In genomic region chr6:125986295-125986955, GRCh38 we compare ENCODE assay signal across 8 cellular contexts. TPM values are rescaled to one million over a fixed set of nuclear protein-coding genes. Genes with fewer than 3 reads are reported as not detected.
DNase-seq lines count a peak whose midpoint lies in the region; ATAC-seq and TF ChIP-seq lines count a peak whose summit lies in the region.

TSS of gene TRMT11 (plus strand) at chr6:125986540. CDS start at chr6:125986551, 11 bp downstream.

- TF ChIP-seq CTCF in colonic mucosa (IDR thresholded peaks at IDR 0.05): no peak

- H3K9me3 ChIP-seq in colonic mucosa: no peaks in the 10 kb centered on the region

- H3K36me3 ChIP-seq in colonic mucosa: no peaks in the 10 kb centered on the region

- peaks cover 7% of the 10 kb centered on the region for H3K4me1 Mint-ChIP-seq in activated CD4-positive, alpha-beta T cell treated with anti-CD3 and anti-CD28 coated beads for 36 hours

- H3K27ac Mint-ChIP-seq in activated CD4-positive, alpha-beta T cell treated with anti-CD3 and anti-CD28 coated beads for 36 hours: peak within 1 kb of the TSS; percentile 20

- no peaks in the 10 kb centered on the region for H3K27me3 Mint-ChIP-seq in activated CD4-positive, alpha-beta T cell treated with anti-CD3 and anti-CD28 coated beads for 36 hours

- ATAC-seq in GM19043 (IDR thresholded peaks at IDR 0.05; ENCODE audit: low read depth, unreplicated experiment): peak; percentile 95
- ATAC-seq in HG03354 (IDR thresholded peaks at IDR 0.05; ENCODE audit: poor library complexity, severe bottlenecking, unreplicated experiment): peak; percentile 97
- peak; percentile 96 for ATAC-seq in activated CD4-positive, alpha-beta T cell treated with anti-CD3 and anti-CD28 coated beads for 36 hours

- CTCF ChIA-PET in activated CD4-positive, alpha-beta T cell treated with anti-CD3 and anti-CD28 coated beads for 36 hours (lab: Charles Lee): interaction anchor here (0.5 to 5.6 kb wide), 18 partner anchors 10 to 674 kb away, joined by 3 to 50 read pairs (median 4); partner anchors contain the start of genes HINT3 and NCOA7

- H3K9ac ChIP-seq in colonic mucosa (ENCODE audit: low read depth in 2 of 2, low read length in 2 of 2): peak within 1 kb of the TSS; percentile 75 to 92

- POLR2A ChIA-PET in activated CD4-positive, alpha-beta T cell treated with anti-CD3 and anti-CD28 coated beads for 36 hours (lab: Charles Lee): interaction anchor here (0.6 to 1.5 kb wide), 6 partner anchors 9 to 354 kb away, joined by 3 to 8 read pairs (median 4); partner anchors contain the start of genes CENPW and HINT3

- H3K27ac ChIP-seq in colonic mucosa: peak within 1 kb of the TSS; percentile 72

- no peaks in the 10 kb centered on the region for H3K9me3 Mint-ChIP-seq in activated CD4-positive, alpha-beta T cell treated with anti-CD3 and anti-CD28 coated beads for 36 hours (ENCODE audit: low read depth)

- H3K27me3 ChIP-seq in colonic mucosa: no peaks in the 10 kb centered on the region

- intact Hi-C loops in activated CD4-positive, alpha-beta T cell treated with anti-CD3 and anti-CD28 coated beads for 36 hours (cut with DNase I, micrococcal nuclease): loop anchor here (1.0 to 10.0 kb wide), 7 partner anchors 12 to 1278 kb away; partner anchors contain the start of genes HINT3 (in 2 of the 2), CENPW (in 1 of the 2), HDDC2 (in 1 of the 2) and NCOA7 (in 1 of the 2)
- intact Hi-C loops in colonic mucosa (cut with DNase I): no loop called here

- H3K4me3 ChIP-seq in colonic mucosa: peak within 1 kb of the TSS; percentile 73

- peaks cover 6% of the 10 kb centered on the region for H3K4me1 ChIP-seq in colonic mucosa

- no peaks in the 10 kb centered on the region for H3K36me3 Mint-ChIP-seq in activated CD4-positive, alpha-beta T cell treated with anti-CD3 and anti-CD28 coated beads for 36 hours (ENCODE audit: low read depth)

- H3K4me3 Mint-ChIP-seq in activated CD4-positive, alpha-beta T cell treated with anti-CD3 and anti-CD28 coated beads for 36 hours: no peak within 1 kb of the TSS

- peak; percentile 92 for DNase-seq in Ammon's horn (ENCODE audit: low spot score)
- peak; percentile 75 to 89 for DNase-seq in NCI-H446 (lab: John Stamatoyannopoulos, UW)
- peak; percentile 89 for DNase-seq in activated CD4-positive, alpha-beta T cell treated with anti-CD3 and anti-CD28 coated beads for 36 hours
- DNase-seq in colonic mucosa: peak; percentile 91
- peak; percentile 99 for DNase-seq in left kidney (ENCODE audit: low read depth, low spot score)
- DNase-seq in stimulated activated CD4-positive, alpha-beta T cell treated with anti-CD3 and anti-CD28 coated beads, Interleukin-1b, Interleukin-23, amount 100 ng/mL, for 48 hours: peak; percentile 87

RNA-seq across cellular contexts. Expression of gene TRMT11, which starts in this region (rescaled TPM):
- total RNA-seq in activated CD4-positive, alpha-beta T cell treated with anti-CD3 and anti-CD28 coated beads for 36 hours: 10 to 100 TPM; 33.4 to 40.5 TPM
- 10 to 100 TPM; 17.0 to 18.7 TPM for total RNA-seq in colonic mucosa

Comparison
In these comparisons a context has a peak if more than half of its experiments do, and no peak if none do; other contexts are left out.
1. Peak in every context shown above with its lines: DNase-seq, ATAC-seq, H3K4me3 ChIP-seq and H3K27ac ChIP-seq.